Comparison of ENCODE assay signal across 26 cellular contexts in genomic region chr11:44008698-44009097, GRCh38. TPM values are rescaled to one million over a fixed set of nuclear protein-coding genes. Genes with fewer than 3 reads are reported as not detected.
"Had no signal": no experiment of that assay in that cellular context is flagged by ENCODE, and none has a peak within 500 bp of the region (broad histone marks: within the 10 kb centered on the region; RNA-seq: fewer than 3 reads in every experiment).

No MANE protein-coding gene starts in this region.

- H3K27ac Mint-ChIP-seq: activated B cell treated with CpG ODN at 0.5 μM for 24 hours; activated CD4-positive, alpha-beta T cell treated with anti-CD3 and anti-CD28 coated beads, Interleukin-2, amount 10 ng/mL, durations not matched to agents 24 days and 14 days; activated CD8-positive, alpha-beta memory T cell treated with anti-CD3 and anti-CD28 coated beads, Interleukin-2, amount 10 ng/mL, durations not matched to agents 7 days and 5 days; activated naive CD4-positive, alpha-beta T cell treated with anti-CD3 and anti-CD28 coated beads, Interleukin-2, amount 10 ng/mL, durations not matched to agents 7 days and 5 days; activated naive CD8-positive, alpha-beta T cell treated with anti-CD3 and anti-CD28 coated beads for 36 hours; activated T-helper 17 cell treated with anti-CD3 and anti-CD28 coated beads, Interleukin-2, amount 50 U/mL, for 72 hours; T-cell had no signal

- H3K36me3 Mint-ChIP-seq: activated CD8-positive, alpha-beta memory T cell treated with anti-CD3 and anti-CD28 coated beads, Interleukin-2, amount 10 ng/mL, durations not matched to agents 7 days and 5 days; activated naive CD4-positive, alpha-beta T cell treated with anti-CD3 and anti-CD28 coated beads, Interleukin-2, amount 10 ng/mL, durations not matched to agents 7 days and 5 days; activated naive CD8-positive, alpha-beta T cell treated with anti-CD3 and anti-CD28 coated beads for 36 hours; T-cell had no signal

- H3K9me3 Mint-ChIP-seq: activated B cell treated with CpG ODN at 0.5 μM for 24 hours; activated CD4-positive, alpha-beta T cell treated with anti-CD3 and anti-CD28 coated beads, Interleukin-2, amount 10 ng/mL, durations not matched to agents 24 days and 14 days; activated naive CD4-positive, alpha-beta T cell treated with anti-CD3 and anti-CD28 coated beads, Interleukin-2, amount 10 ng/mL, durations not matched to agents 7 days and 5 days; activated naive CD8-positive, alpha-beta T cell treated with anti-CD3 and anti-CD28 coated beads for 36 hours; activated T-helper 17 cell treated with anti-CD3 and anti-CD28 coated beads, Interleukin-2, amount 50 U/mL, for 72 hours; T-cell had no signal

- H3K4me1 Mint-ChIP-seq: activated B cell treated with CpG ODN at 0.5 μM for 24 hours; activated CD4-positive, alpha-beta T cell treated with anti-CD3 and anti-CD28 coated beads, Interleukin-2, amount 10 ng/mL, durations not matched to agents 24 days and 14 days; activated CD8-positive, alpha-beta memory T cell treated with anti-CD3 and anti-CD28 coated beads, Interleukin-2, amount 10 ng/mL, durations not matched to agents 7 days and 5 days; activated naive CD4-positive, alpha-beta T cell treated with anti-CD3 and anti-CD28 coated beads, Interleukin-2, amount 10 ng/mL, durations not matched to agents 7 days and 5 days; activated naive CD8-positive, alpha-beta T cell treated with anti-CD3 and anti-CD28 coated beads for 36 hours; activated T-helper 17 cell treated with anti-CD3 and anti-CD28 coated beads, Interleukin-2, amount 50 U/mL, for 72 hours; T-cell had no signal

- H3K4me3 Mint-ChIP-seq: activated B cell treated with CpG ODN at 0.5 μM for 24 hours; activated CD4-positive, alpha-beta T cell treated with anti-CD3 and anti-CD28 coated beads, Interleukin-2, amount 10 ng/mL, durations not matched to agents 24 days and 14 days; activated CD8-positive, alpha-beta memory T cell treated with anti-CD3 and anti-CD28 coated beads, Interleukin-2, amount 10 ng/mL, durations not matched to agents 7 days and 5 days; activated naive CD4-positive, alpha-beta T cell treated with anti-CD3 and anti-CD28 coated beads, Interleukin-2, amount 10 ng/mL, durations not matched to agents 7 days and 5 days; activated naive CD8-positive, alpha-beta T cell treated with anti-CD3 and anti-CD28 coated beads for 36 hours; activated T-helper 17 cell treated with anti-CD3 and anti-CD28 coated beads, Interleukin-2, amount 50 U/mL, for 72 hours; T-cell had no signal

- DNase-seq: activated B cell treated with CpG ODN at 0.5 μM for 24 hours; activated CD4-positive, alpha-beta T cell treated with anti-CD3 and anti-CD28 coated beads for 1 hour; activated CD4-positive, alpha-beta T cell treated with anti-CD3 and anti-CD28 coated beads, Interleukin-2, amount 10 ng/mL, durations not matched to agents 24 days and 14 days; activated CD4-positive, alpha-beta T cell treated with anti-CD3 and anti-CD28 coated beads, Interleukin-2, amount 50 U/mL, for 48 hours; activated gamma-delta T cell; activated naive CD4-positive, alpha-beta T cell treated with anti-CD3 and anti-CD28 coated beads, Interleukin-2, amount 10 ng/mL, durations not matched to agents 7 days and 5 days; activated naive CD8-positive, alpha-beta T cell treated with anti-CD3 and anti-CD28 coated beads for 36 hours; activated T-cell treated with anti-CD3 and anti-CD28 coated beads, Interleukin-2, amount 50 U/mL, for 48 hours; KBM-7; NCI-H1048; NCI-H1930; NCI-H2171 treated with DMSO at 0.1 percent for 48 hours; NCI-H226; NCI-H526 treated with DMSO at 0.1 percent for 48 hours; SIG-M5; T-cell; T-helper 2 cell had no signal

- H3K27me3 Mint-ChIP-seq: activated B cell treated with CpG ODN at 0.5 μM for 24 hours; activated naive CD8-positive, alpha-beta T cell treated with anti-CD3 and anti-CD28 coated beads for 36 hours had no signal

RNA-seq across cellular contexts. Expression of gene ACCSL, which starts 39.1 kb away (rescaled TPM):
- total RNA-seq: activated B cell treated with CpG ODN at 0.5 μM for 24 hours; activated CD4-positive, alpha-beta T cell treated with anti-CD3 and anti-CD28 coated beads, Interleukin-2, amount 10 ng/mL, durations not matched to agents 24 days and 14 days; activated CD8-positive, alpha-beta memory T cell treated with anti-CD3 and anti-CD28 coated beads, Interleukin-2, amount 10 ng/mL, durations not matched to agents 7 days and 5 days; activated naive CD8-positive, alpha-beta T cell treated with anti-CD3 and anti-CD28 coated beads for 36 hours; activated T-helper 17 cell treated with anti-CD3 and anti-CD28 coated beads, Interleukin-2, amount 50 U/mL, for 72 hours; HepG2; LHCN-M2; M059J; NCI-H460; OCI-LY7; RPMI7951; T-cell had no signal
- polyA plus RNA-seq: adipose tissue, HepG2 had no signal

RNA-seq across cellular contexts. Expression of gene ACCS, which starts 57.4 kb away (rescaled TPM):
- total RNA-seq: OCI-LY7 had no signal
